In the genomic region with DNA sequence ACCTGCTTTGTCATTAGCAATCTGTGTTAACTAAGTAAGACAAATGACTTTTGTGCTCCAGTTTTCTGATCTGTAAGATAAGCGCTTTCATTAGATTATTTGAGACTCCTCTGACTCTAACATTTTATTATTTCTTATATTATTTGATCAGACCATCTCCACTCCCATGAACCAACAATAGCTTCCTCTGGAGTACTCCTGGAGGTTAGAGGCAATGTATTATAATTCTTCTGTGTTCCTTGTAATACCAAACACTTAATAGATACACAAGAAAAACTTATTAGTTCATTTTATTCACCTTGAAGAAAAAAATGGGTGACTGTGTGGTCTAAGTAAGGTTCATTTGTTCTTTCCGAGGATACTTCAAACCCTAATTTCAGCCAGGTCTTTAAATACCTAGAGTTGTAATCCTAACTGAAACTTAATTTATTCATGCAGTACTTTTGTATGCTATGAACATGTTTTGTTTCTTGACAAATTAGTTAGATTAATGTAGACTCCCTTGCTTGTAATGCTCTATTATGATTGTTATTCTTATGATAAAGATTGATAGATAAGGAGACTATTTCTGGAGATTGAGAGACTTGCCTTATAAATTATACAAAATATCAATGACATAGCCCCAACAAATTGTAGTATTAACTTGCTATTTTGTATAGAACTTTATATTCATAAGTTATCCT, we compare ENCODE assay signal across 1 cellular context.
TF ChIP-seq lines count a peak whose summit lies in the region.

No MANE protein-coding gene starts in this region.

TF ChIP-seq in IMR-90, 13 proteins besides CTCF, POLR2A, EP300 and RAD21:
- TF ChIP-seq MXI1 (IDR thresholded peaks at IDR 0.05; ENCODE audit: borderline replicate concordance, low read depth, low read length): no peak
- TF ChIP-seq, protein P1, sequence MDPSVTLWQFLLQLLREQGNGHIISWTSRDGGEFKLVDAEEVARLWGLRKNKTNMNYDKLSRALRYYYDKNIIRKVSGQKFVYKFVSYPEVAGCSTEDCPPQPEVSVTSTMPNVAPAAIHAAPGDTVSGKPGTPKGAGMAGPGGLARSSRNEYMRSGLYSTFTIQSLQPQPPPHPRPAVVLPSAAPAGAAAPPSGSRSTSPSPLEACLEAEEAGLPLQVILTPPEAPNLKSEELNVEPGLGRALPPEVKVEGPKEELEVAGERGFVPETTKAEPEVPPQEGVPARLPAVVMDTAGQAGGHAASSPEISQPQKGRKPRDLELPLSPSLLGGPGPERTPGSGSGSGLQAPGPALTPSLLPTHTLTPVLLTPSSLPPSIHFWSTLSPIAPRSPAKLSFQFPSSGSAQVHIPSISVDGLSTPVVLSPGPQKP (IDR thresholded peaks at IDR 0.05; ENCODE audit: borderline replicate concordance, low read depth, low read length): no peak
- no peak for TF ChIP-seq RCOR1 (IDR thresholded peaks at IDR 0.05; ENCODE audit: insufficient replicate concordance, low read length)
- no peak for TF ChIP-seq SMC3 (IDR thresholded peaks at IDR 0.05; ENCODE audit: low read depth, low read length)
- TF ChIP-seq, protein P2, sequence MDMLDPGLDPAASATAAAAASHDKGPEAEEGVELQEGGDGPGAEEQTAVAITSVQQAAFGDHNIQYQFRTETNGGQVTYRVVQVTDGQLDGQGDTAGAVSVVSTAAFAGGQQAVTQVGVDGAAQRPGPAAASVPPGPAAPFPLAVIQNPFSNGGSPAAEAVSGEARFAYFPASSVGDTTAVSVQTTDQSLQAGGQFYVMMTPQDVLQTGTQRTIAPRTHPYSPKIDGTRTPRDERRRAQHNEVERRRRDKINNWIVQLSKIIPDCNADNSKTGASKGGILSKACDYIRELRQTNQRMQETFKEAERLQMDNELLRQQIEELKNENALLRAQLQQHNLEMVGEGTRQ (IDR thresholded peaks at IDR 0.05; ENCODE audit: low read depth, low read length): no peak
- TF ChIP-seq CHD1 (IDR thresholded peaks at IDR 0.05; ENCODE audit: low read depth, low read length): no peak
- no peak for TF ChIP-seq RFX5 (IDR thresholded peaks at IDR 0.05; ENCODE audit: low read depth, low read length)
- TF ChIP-seq MAZ (IDR thresholded peaks at IDR 0.05; ENCODE audit: borderline replicate concordance, low read depth, low read length): no peak
- TF ChIP-seq CEBPB (IDR thresholded peaks at IDR 0.05; ENCODE audit: low read depth, low read length): no peak
- no peak for TF ChIP-seq FOS (IDR thresholded peaks at IDR 0.05; ENCODE audit: low read depth, low read length)
- TF ChIP-seq MAFK (IDR thresholded peaks at IDR 0.05; ENCODE audit: low read depth, low read length): no peak
- no peak for TF ChIP-seq NFE2L2 (IDR thresholded peaks at IDR 0.05; ENCODE audit: low read depth, low read length)
- TF ChIP-seq BHLHE40 (IDR thresholded peaks at IDR 0.05; ENCODE audit: low read depth, low read length): no peak
TF ChIP-seq in IMR-90: peak in this region for 0.
